Comparison of ENCODE assay signal across 11 cellular contexts in the genomic region with DNA sequence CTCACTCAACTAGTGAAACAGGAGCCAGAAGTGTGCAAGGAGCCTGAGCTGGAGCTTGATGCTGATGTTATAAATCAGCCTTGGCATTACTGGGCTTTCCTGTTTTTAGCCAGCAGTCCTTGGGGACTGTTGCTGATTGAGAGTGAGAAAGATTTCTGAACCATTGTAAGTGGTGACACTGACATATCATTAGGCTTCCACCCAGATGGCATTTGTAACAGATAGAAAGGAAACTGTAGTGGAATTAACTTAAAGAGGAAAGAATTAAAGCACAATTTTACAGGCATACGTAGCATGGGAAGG.
A peak's percentile ranks its signal among the peaks of the same experiment; 100 is the strongest.
DNase-seq lines count a peak whose midpoint lies in the region; ATAC-seq and TF ChIP-seq lines count a peak whose summit lies in the region.
"Had no signal": no experiment of that assay in that cellular context is flagged by ENCODE, and none has a peak within 500 bp of the region (broad histone marks: within the 10 kb centered on the region; RNA-seq: fewer than 3 reads in every experiment).

No MANE protein-coding gene starts in this region.

- intact Hi-C loops in thyroid gland (cut with DNase I) = loop anchor here (10.0 kb wide), 1 partner anchor 72 kb away; no protein-coding TSS in a partner anchor

- DNase-seq in DMS153 (lab: John Stamatoyannopoulos, UW) (peak; percentile 34), DMS153 treated with DMSO at 0.1 percent for 48 hours (lab: John Stamatoyannopoulos, UW; ENCODE audit: unreplicated experiment) (no peak), SK-N-DZ (ENCODE audit: low spot score) (peak; percentile 15), iPS-NIHi11 (ENCODE audit: low spot score) (peak; percentile 33), thyroid gland (no peak), NCI-H2107 treated with DMSO at 0.1 percent for 48 hours (lab: John Stamatoyannopoulos, UW; ENCODE audit: unreplicated experiment) (no peak), cortex of kidney (lab: John Stamatoyannopoulos, UW) (no peak)
- DNase-seq: activated gamma-delta T cell; effector CD4-positive, alpha-beta T cell; occipital lobe had no signal

- H3K36me3 ChIP-seq in thyroid gland = no peaks in the 10 kb centered on the region

- no peak for TF ChIP-seq POLR2A in thyroid gland (IDR thresholded peaks at IDR 0.05)

- peaks cover 42 to 55% of the 10 kb centered on the region in 2 donors for H3K4me1 ChIP-seq in thyroid gland

- H3K27ac ChIP-seq in thyroid gland = peak overlapping the region in 2 of 3 donors; percentile 20 to 44

- WGBS in thyroid gland, 2 donors = 69 to 75% methylated on average over 1 of the region's 1 CpG

- ATAC-seq in GM19467 (IDR thresholded peaks at IDR 0.05; ENCODE audit: unreplicated experiment) = no peak

- H3K4me3 ChIP-seq in thyroid gland (replicated peaks in 1 of 3) = no peak overlapping the region

- H3K27me3 ChIP-seq in thyroid gland = no peaks in the 10 kb centered on the region

- TF ChIP-seq CTCF in thyroid gland (IDR thresholded peaks at IDR 0.05) = no peak

- no peaks in the 10 kb centered on the region for H3K9me3 ChIP-seq in thyroid gland

Comparison
In these comparisons a context has a peak if more than half of its experiments do, and no peak if none do; other contexts are left out.
1. DNase-seq: peak in DMS153 (single experiment), SK-N-DZ (single experiment) and iPS-NIHi11 (single experiment); none in DMS153 treated with DMSO at 0.1 percent for 48 hours (single experiment), thyroid gland (0 of 2), NCI-H2107 treated with DMSO at 0.1 percent for 48 hours (single experiment) and cortex of kidney (single experiment).